26 cellular contexts compared by ENCODE assay signal in the genomic region with DNA sequence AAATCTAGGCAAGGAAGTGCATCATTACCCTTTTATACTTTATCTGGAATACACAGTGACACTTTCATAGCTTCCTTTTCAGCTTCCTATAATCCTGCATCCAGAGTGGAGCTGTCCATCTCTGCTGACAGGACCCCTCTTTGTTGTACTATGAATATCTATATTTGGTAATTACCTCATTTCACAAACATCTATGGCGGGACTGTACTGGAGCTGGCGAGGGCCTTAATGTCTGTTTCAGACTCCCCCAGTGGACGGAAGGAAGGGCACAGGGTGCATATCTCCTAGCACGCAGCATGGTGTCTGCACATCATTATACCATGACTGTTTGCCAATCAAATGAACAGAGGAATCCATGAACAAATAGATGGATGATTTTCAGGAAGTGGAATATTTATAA.
DNase-seq lines count a peak whose midpoint lies in the region; ATAC-seq and TF ChIP-seq lines count a peak whose summit lies in the region.
"Had no signal": no experiment of that assay in that cellular context is flagged by ENCODE, and none has a peak within 500 bp of the region (broad histone marks: within the 10 kb centered on the region; RNA-seq: fewer than 3 reads in every experiment).

No MANE protein-coding gene starts in this region.

- H3K27me3 ChIP-seq in brain microvascular endothelial cell (replicated peaks): no peaks in the 10 kb centered on the region
- H3K27me3 ChIP-seq: BLaER1, SJSA1 had no signal

- peak; percentile 15 for DNase-seq in NCI-H748 (lab: John Stamatoyannopoulos, UW; ENCODE audit: unreplicated experiment)
- no peak for DNase-seq in NCI-H748 treated with DMSO at 0.1 percent for 48 hours (lab: John Stamatoyannopoulos, UW)
- peak; percentile 4 for DNase-seq in HT1080 (ENCODE audit: low read depth)
- peak; percentile 15 for DNase-seq in brain microvascular endothelial cell
- DNase-seq in type B pancreatic cell (ENCODE audit: extremely low spot score, unreplicated experiment): no peak
- no peak for DNase-seq in ureter (ENCODE audit: low spot score)
- DNase-seq: CD4-positive, CD25-positive, alpha-beta regulatory T cell; DMS79; EL; GDM1; H9; KBM-7; MV-4-11; NCI-H1105; NCI-H1436 treated with DMSO at 0.1 percent for 48 hours; NCI-H2029; NCI-H2171; NCI-H226; NCI-H510A; NK-92 treated with Interleukin-12 subunit alpha and Interleukin-12 subunit beta, amount 100 ng/mL, for 24 hours; PC-3 had no signal

- no peak for TF ChIP-seq CTCF in brain microvascular endothelial cell (IDR thresholded peaks at IDR 0.05; ENCODE audit: low read depth, low read length, missing control alignments)
- TF ChIP-seq CTCF in type B pancreatic cell (conservative IDR thresholded peaks at IDR 0.05): peak; percentile 40

- H3K36me3 Mint-ChIP-seq in type B pancreatic cell: no peaks in the 10 kb centered on the region
- H3K36me3 Mint-ChIP-seq: CD4-positive, CD25-positive, alpha-beta regulatory T cell had no signal

- H3K4me3 Mint-ChIP-seq in type B pancreatic cell: no peak overlapping the region
- H3K4me3 Mint-ChIP-seq: CD4-positive, CD25-positive, alpha-beta regulatory T cell; GM23338; H9 had no signal

- H3K4me1 Mint-ChIP-seq in type B pancreatic cell (ENCODE audit: unreplicated experiment): peaks cover 12% of the 10 kb centered on the region
- H3K4me1 Mint-ChIP-seq: CD4-positive, CD25-positive, alpha-beta regulatory T cell; GM23338 had no signal

- in situ Hi-C loops in brain microvascular endothelial cell (cut with HindIII; ENCODE audit: low pct_ligation_motif_present, low sequenced_read_pairs): no loop called here

- no peaks in the 10 kb centered on the region for H3K9me3 Mint-ChIP-seq in type B pancreatic cell
- H3K9me3 Mint-ChIP-seq: GM23338 had no signal

- H3K36me3 ChIP-seq in brain microvascular endothelial cell (replicated peaks): no peaks in the 10 kb centered on the region
- H3K36me3 ChIP-seq: BLaER1, SJSA1 had no signal

- H3K27me3 Mint-ChIP-seq in type B pancreatic cell: no peaks in the 10 kb centered on the region
- H3K27me3 Mint-ChIP-seq: CD4-positive, CD25-positive, alpha-beta regulatory T cell had no signal

- no peak overlapping the region for H3K4me3 ChIP-seq in brain microvascular endothelial cell (ENCODE audit: low read depth, low read length)
- H3K4me3 ChIP-seq: BLaER1, GM12878, GM23338, SJSA1 had no signal

- ATAC-seq in HG03521 (IDR thresholded peaks at IDR 0.05; ENCODE audit: unreplicated experiment): no peak
- ATAC-seq: GM12878, GM23338, PC-3 had no signal

- no peak overlapping the region for H3K27ac Mint-ChIP-seq in type B pancreatic cell
- H3K27ac Mint-ChIP-seq: CD4-positive, CD25-positive, alpha-beta regulatory T cell; GM23338; H9 had no signal

- H3K27ac ChIP-seq in brain microvascular endothelial cell: no peak overlapping the region
- H3K27ac ChIP-seq: BLaER1, SJSA1 had no signal

Comparison
In these comparisons a context has a peak if more than half of its experiments do, and no peak if none do; other contexts are left out.
1. DNase-seq: peak in NCI-H748 (single experiment), HT1080 (single experiment) and brain microvascular endothelial cell (single experiment); none in NCI-H748 treated with DMSO at 0.1 percent for 48 hours (single experiment), type B pancreatic cell (single experiment) and ureter (single experiment).